In the genomic region with DNA sequence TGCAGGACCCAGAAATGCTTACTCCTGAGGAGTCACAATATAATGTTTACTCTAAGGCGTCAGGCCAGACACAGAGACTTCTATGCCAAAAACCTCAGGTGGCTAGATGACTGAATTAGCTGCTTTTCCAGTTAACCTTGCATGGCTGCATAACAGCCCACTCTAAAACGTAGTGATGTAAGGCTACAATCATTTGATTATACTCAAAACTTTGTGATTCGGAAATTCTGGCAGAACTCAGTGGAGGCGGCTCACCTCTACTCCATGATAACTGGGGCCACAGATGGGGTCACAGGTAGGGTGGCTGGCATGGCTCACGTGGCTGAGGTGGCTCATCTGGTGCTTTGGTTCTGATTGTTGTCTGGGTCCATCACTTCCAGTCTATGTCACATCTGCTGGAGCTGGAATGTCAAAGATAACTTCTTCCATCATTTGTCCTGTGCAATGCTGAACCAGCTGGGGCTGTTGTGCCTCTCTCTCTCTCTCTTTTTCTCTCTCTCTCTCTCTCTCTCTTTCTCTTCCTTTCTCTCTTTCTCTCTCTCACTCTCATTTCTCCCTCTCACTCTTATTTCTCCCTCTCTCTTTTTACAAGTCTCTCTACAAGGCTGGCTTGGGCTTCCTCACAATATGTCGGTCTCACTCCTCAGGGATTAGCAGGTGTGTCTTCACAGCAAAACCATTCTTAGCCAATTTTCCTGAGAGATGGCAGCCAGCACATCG, we compare ENCODE assay signal across 22 cellular contexts. TPM values are rescaled to one million over a fixed set of nuclear protein-coding genes. Genes with fewer than 3 reads are reported as not detected.
"Had no signal": no experiment of that assay in that cellular context is flagged by ENCODE, and none has a peak within 500 bp of the region (broad histone marks: within the 10 kb centered on the region; RNA-seq: fewer than 3 reads in every experiment).

No MANE protein-coding gene starts in this region.

- H3K9me3 ChIP-seq: heart left ventricle, prostate gland, right lobe of liver, tibial nerve had no signal

- H3K4me1 Mint-ChIP-seq: neural progenitor cell; stimulated activated memory B cell treated with anti-CD40 and anti-IgM and Interleukin-4, amounts not matched to agents 10 μg/mL and 1 μg/mL and 100 μg/mL, for 72 hours had no signal

- H3K36me3 Mint-ChIP-seq: natural killer cell treated with Interleukin-12 subunit alpha and Interleukin-12 subunit beta and Interleukin-15 and Interleukin-18, amount 100 ng/mL, for 72 hours; neural progenitor cell; stimulated activated memory B cell treated with anti-CD40 and anti-IgM and Interleukin-4, amounts not matched to agents 10 μg/mL and 1 μg/mL and 100 μg/mL, for 72 hours had no signal

- H3K27ac ChIP-seq: heart left ventricle, neural progenitor cell, parathyroid adenoma, prostate gland, right lobe of liver, tibial nerve had no signal

- H3K4me3 Mint-ChIP-seq: natural killer cell treated with Interleukin-12 subunit alpha and Interleukin-12 subunit beta and Interleukin-15 and Interleukin-18, amount 100 ng/mL, for 72 hours; neural progenitor cell; stimulated activated memory B cell treated with anti-CD40 and anti-IgM and Interleukin-4, amounts not matched to agents 10 μg/mL and 1 μg/mL and 100 μg/mL, for 72 hours; stimulated activated naive CD8-positive, alpha-beta T cell treated with anti-CD3 and anti-CD28 coated beads, Interleukin-15, Interleukin-2, amounts not matched to agents 100 ng/mL and 50 ng/mL, for 24 hours had no signal

- H3K4me1 ChIP-seq: heart left ventricle, parathyroid adenoma, prostate gland had no signal

- H3K27ac Mint-ChIP-seq: natural killer cell treated with Interleukin-12 subunit alpha and Interleukin-12 subunit beta and Interleukin-15 and Interleukin-18, amount 100 ng/mL, for 72 hours; neural progenitor cell; stimulated activated memory B cell treated with anti-CD40 and anti-IgM and Interleukin-4, amounts not matched to agents 10 μg/mL and 1 μg/mL and 100 μg/mL, for 72 hours; stimulated activated naive CD8-positive, alpha-beta T cell treated with anti-CD3 and anti-CD28 coated beads, Interleukin-15, Interleukin-2, amounts not matched to agents 100 ng/mL and 50 ng/mL, for 24 hours had no signal

- H3K9me3 Mint-ChIP-seq: natural killer cell treated with Interleukin-12 subunit alpha and Interleukin-12 subunit beta and Interleukin-15 and Interleukin-18, amount 100 ng/mL, for 72 hours; stimulated activated memory B cell treated with anti-CD40 and anti-IgM and Interleukin-4, amounts not matched to agents 10 μg/mL and 1 μg/mL and 100 μg/mL, for 72 hours; stimulated activated naive CD8-positive, alpha-beta T cell treated with anti-CD3 and anti-CD28 coated beads, Interleukin-15, Interleukin-2, amounts not matched to agents 100 ng/mL and 50 ng/mL, for 24 hours had no signal

- H3K27me3 ChIP-seq: heart left ventricle, neural progenitor cell, right lobe of liver, tibial nerve had no signal

- ATAC-seq: heart left ventricle; left colon; left ventricle myocardium superior; natural killer cell treated with Interleukin-12 subunit alpha and Interleukin-12 subunit beta and Interleukin-15 and Interleukin-18, amount 100 ng/mL, for 72 hours; right lobe of liver; stimulated activated memory B cell treated with anti-CD40 and anti-IgM and Interleukin-4, amounts not matched to agents 10 μg/mL and 1 μg/mL and 100 μg/mL, for 72 hours had no signal

- H3K36me3 ChIP-seq: heart left ventricle, neural progenitor cell, prostate gland, right lobe of liver had no signal

- DNase-seq: dermis blood vessel endothelial cell; effector CD4-positive, alpha-beta T cell; foreskin melanocyte; hippocampal formation; left colon; left ventricle myocardium superior; mesenchymal stem cell; midbrain; occipital lobe; right lobe of liver; stimulated activated CD4-positive, alpha-beta T cell treated with anti-CD3 and anti-CD28 coated beads, Interleukin-4, amount 100 ng/mL, for 1 hour had no signal

- H3K4me3 ChIP-seq: heart left ventricle, lung, neural progenitor cell, prostate gland, right lobe of liver, tibial nerve had no signal

- H3K27me3 Mint-ChIP-seq: stimulated activated memory B cell treated with anti-CD40 and anti-IgM and Interleukin-4, amounts not matched to agents 10 μg/mL and 1 μg/mL and 100 μg/mL, for 72 hours; stimulated activated naive CD8-positive, alpha-beta T cell treated with anti-CD3 and anti-CD28 coated beads, Interleukin-15, Interleukin-2, amounts not matched to agents 100 ng/mL and 50 ng/mL, for 24 hours had no signal

RNA-seq across cellular contexts. Expression of a gene that starts 11.8 kb away (rescaled TPM):
- total RNA-seq: dermis blood vessel endothelial cell; kidney epithelial cell; left ventricle myocardium superior; natural killer cell treated with Interleukin-12 subunit alpha and Interleukin-12 subunit beta and Interleukin-15 and Interleukin-18, amount 100 ng/mL, for 72 hours; right lobe of liver; temporal lobe had no signal
